In genomic region chr5:136802382-136802781, GRCh38 we compare ENCODE assay signal across 9 cellular contexts.
DNase-seq lines count a peak whose midpoint lies in the region; ATAC-seq and TF ChIP-seq lines count a peak whose summit lies in the region.
"Had no signal": no experiment of that assay in that cellular context is flagged by ENCODE, and none has a peak within 500 bp of the region (broad histone marks: within the 10 kb centered on the region; RNA-seq: fewer than 3 reads in every experiment).

No MANE protein-coding gene starts in this region.

- no peak overlapping the region for H3K27ac ChIP-seq in ascending aorta

- H3K4me1 ChIP-seq in ascending aorta = no peaks in the 10 kb centered on the region

- intact Hi-C loops in ascending aorta (cut with DNase I) = loop anchor here (2.0 to 10.0 kb wide), 2 partner anchors 412 to 696 kb away; partner anchors contain the start of gene SPOCK1

- TF ChIP-seq CTCF in LNCAP (IDR thresholded peaks at IDR 0.05) = peak; percentile 54; the same call in 1 of the 2 replicates
- peak in 2 of 3 experiments; percentile 28 for TF ChIP-seq CTCF in ascending aorta (IDR thresholded peaks at IDR 0.05)

- H3K27me3 ChIP-seq in ascending aorta = no peaks in the 10 kb centered on the region

- no peaks in the 10 kb centered on the region for H3K9me3 ChIP-seq in ascending aorta

- no peaks in the 10 kb centered on the region for H3K36me3 ChIP-seq in ascending aorta

- peak; percentile 47 for DNase-seq in AG20443 (ENCODE audit: low spot score)
- DNase-seq in ascending aorta (ENCODE audit: low spot score in 2 of 2) = no peak
- peak; percentile 51 for DNase-seq in left kidney (ENCODE audit: low read depth, low spot score)
- DNase-seq in stimulated activated CD4-positive, alpha-beta T cell treated with anti-CD3 and anti-CD28 coated beads, Interleukin-2, amount 100 ng/mL, for 48 hours = no peak
- no peak for DNase-seq in activated CD4-positive, alpha-beta T cell treated with anti-CD3 and anti-CD28 coated beads for 1 hour
- DNase-seq in DMS153 (lab: John Stamatoyannopoulos, UW) = no peak
- DNase-seq: left cardiac atrium had no signal

- H3K4me3 ChIP-seq in ascending aorta = no peak overlapping the region

- no peak for ATAC-seq in HG03378 (IDR thresholded peaks at IDR 0.05; ENCODE audit: unreplicated experiment)

Comparison
In these comparisons a context has a peak if more than half of its experiments do, and no peak if none do; other contexts are left out.
1. DNase-seq: peak in AG20443 (single experiment) and left kidney (single experiment); none in ascending aorta (0 of 2), stimulated activated CD4-positive, alpha-beta T cell treated with anti-CD3 and anti-CD28 coated beads, Interleukin-2, amount 100 ng/mL, for 48 hours (0 of 2), activated CD4-positive, alpha-beta T cell treated with anti-CD3 and anti-CD28 coated beads for 1 hour (single experiment) and DMS153 (single experiment).